27 cellular contexts compared by ENCODE assay signal in genomic region chr7:80678703-80679102, GRCh38. TPM values are rescaled to one million over a fixed set of nuclear protein-coding genes. Genes with fewer than 3 reads are reported as not detected.
"Had no signal": no experiment of that assay in that cellular context is flagged by ENCODE, and none has a peak within 500 bp of the region (broad histone marks: within the 10 kb centered on the region; RNA-seq: fewer than 3 reads in every experiment).

No MANE protein-coding gene starts in this region.

- FAIRE-seq: bronchial epithelial cell, keratinocyte had no signal

- H3K36me3 ChIP-seq: gastroesophageal sphincter, pancreas, thoracic aorta, uterus had no signal

- H3K4me3 ChIP-seq: gastroesophageal sphincter, lung, pancreas, right atrium auricular region, spleen, thoracic aorta, uterus had no signal

- ATAC-seq: gastroesophageal sphincter; left cardiac atrium; pancreas; stimulated activated naive CD8-positive, alpha-beta T cell treated with anti-CD3 and anti-CD28 coated beads, Interleukin-15, Interleukin-2, amounts not matched to agents 100 U/mL and 50 U/mL, for 24 hours had no signal

- H3K9me3 ChIP-seq: gastroesophageal sphincter, right atrium auricular region, thoracic aorta, uterus had no signal

- DNase-seq: activated CD4-positive, alpha-beta T cell treated with anti-CD3 and anti-CD28 coated beads for 4 hours; activated CD4-positive, alpha-beta T cell treated with anti-CD3 and anti-CD28 coated beads, Interleukin-2, amount 50 U/mL, for 4 hours; activated effector memory CD4-positive, alpha-beta T cell treated with Interleukin-2 at 50 U/mL for 16 hours; activated naive CD4-positive, alpha-beta T cell treated with Interleukin-2 at 50 U/mL for 16 hours; activated T-cell treated with anti-CD3 and anti-CD28 coated beads for 4 hours; anterior cingulate cortex; dermis blood vessel endothelial cell; effector CD8-positive, alpha-beta T cell; hippocampal formation; left cardiac atrium; mesendoderm; naive B cell; nucleus accumbens; pancreas; spleen; stimulated activated CD4-positive, alpha-beta T cell treated with anti-CD3 and anti-CD28 coated beads, Interleukin-2, amount 100 ng/mL, for 48 hours; stimulated activated naive CD8-positive, alpha-beta T cell treated with anti-CD3 and anti-CD28 coated beads, Interleukin-15, Interleukin-2, amounts not matched to agents 100 U/mL and 50 U/mL, for 24 hours; T-helper 1 cell; uterus had no signal

- H3K4me1 ChIP-seq: gastroesophageal sphincter, pancreas, uterus had no signal

- H3K27me3 ChIP-seq: gastroesophageal sphincter, pancreas, right atrium auricular region, spleen, uterus had no signal

- H3K27ac ChIP-seq: gastroesophageal sphincter, pancreas, spleen, thoracic aorta, uterus, VCaP had no signal

RNA-seq across cellular contexts. Expression of gene CD36, which starts 40.3 kb away (rescaled TPM):
- total RNA-seq: epithelial cell of proximal tubule had no signal
